ENCODE assay signal across 22 cellular contexts in the genomic region with DNA sequence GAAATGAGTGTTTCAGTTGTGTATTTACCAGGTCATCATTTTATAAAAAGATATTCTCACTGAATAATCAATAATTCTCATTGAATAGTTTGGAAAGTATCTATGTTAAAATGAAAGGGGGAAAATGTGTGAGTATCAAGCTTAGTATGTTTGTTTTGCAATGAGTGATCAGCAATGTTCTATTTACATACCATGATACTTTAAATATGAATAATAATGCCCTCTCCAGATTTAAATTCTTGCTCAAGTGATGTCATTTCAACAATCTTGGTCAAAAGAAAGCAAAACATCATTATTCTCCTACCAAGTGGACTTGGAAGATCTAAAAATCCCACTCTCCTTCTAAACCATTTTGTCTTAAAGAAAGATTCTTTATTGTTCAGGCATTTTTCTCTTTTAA.
"Had no signal": no experiment of that assay in that cellular context is flagged by ENCODE, and none has a peak within 500 bp of the region (broad histone marks: within the 10 kb centered on the region; RNA-seq: fewer than 3 reads in every experiment).

No MANE protein-coding gene starts in this region.

- H3K27me3 Mint-ChIP-seq: activated B cell treated with CpG ODN at 0.5 μM for 24 hours; activated CD4-positive, alpha-beta T cell treated with anti-CD3 and anti-CD28 coated beads for 36 hours; activated naive CD4-positive, alpha-beta T cell treated with anti-CD3 and anti-CD28 coated beads, Interleukin-2, amount 10 ng/mL, durations not matched to agents 7 days and 5 days; dendritic cell treated with granulocyte-macrophage colony-stimulating factor and Interleukin-4, amounts not matched to agents 40 ng/mL and 50 ng/mL, for 4 days; progenitor cell of endocrine pancreas; T-helper 17 cell had no signal

- H3K4me3 ChIP-seq: cardiac muscle cell, heart right ventricle, left ventricle myocardium inferior, spleen, testis, uterus had no signal

- H3K4me1 Mint-ChIP-seq: activated B cell treated with CpG ODN at 0.5 μM for 24 hours; activated CD4-positive, alpha-beta T cell treated with anti-CD3 and anti-CD28 coated beads for 36 hours; activated naive CD4-positive, alpha-beta T cell treated with anti-CD3 and anti-CD28 coated beads, Interleukin-2, amount 10 ng/mL, durations not matched to agents 7 days and 5 days; naive thymus-derived CD8-positive, alpha-beta T cell; T-helper 17 cell had no signal

- H3K4me3 Mint-ChIP-seq: activated B cell treated with CpG ODN at 0.5 μM for 24 hours; activated CD4-positive, alpha-beta T cell treated with anti-CD3 and anti-CD28 coated beads for 36 hours; activated naive CD4-positive, alpha-beta T cell treated with anti-CD3 and anti-CD28 coated beads, Interleukin-2, amount 10 ng/mL, durations not matched to agents 7 days and 5 days; dendritic cell treated with granulocyte-macrophage colony-stimulating factor and Interleukin-4, amounts not matched to agents 40 ng/mL and 50 ng/mL, for 4 days; mesothelial cell of epicardium; naive thymus-derived CD8-positive, alpha-beta T cell; T-helper 17 cell had no signal

- ATAC-seq: activated CD4-positive, alpha-beta T cell treated with anti-CD3 and anti-CD28 coated beads for 36 hours; heart right ventricle; naive thymus-derived CD8-positive, alpha-beta T cell; T-helper 17 cell had no signal

- H3K36me3 ChIP-seq: cardiac muscle cell, heart right ventricle, left ventricle myocardium inferior, spleen, uterus had no signal

- H3K27me3 ChIP-seq: cardiac muscle cell, heart right ventricle, spleen, testis, uterus had no signal

- H3K4me1 ChIP-seq: heart right ventricle, left ventricle myocardium inferior, spleen, testis, uterus had no signal

- H3K27ac ChIP-seq: cardiac muscle cell, heart right ventricle, left ventricle myocardium inferior, spleen, testis, uterus had no signal

- H3K36me3 Mint-ChIP-seq: activated naive CD4-positive, alpha-beta T cell treated with anti-CD3 and anti-CD28 coated beads, Interleukin-2, amount 10 ng/mL, durations not matched to agents 7 days and 5 days; mesothelial cell of epicardium; naive thymus-derived CD8-positive, alpha-beta T cell had no signal

- H3K27ac Mint-ChIP-seq: activated B cell treated with CpG ODN at 0.5 μM for 24 hours; activated CD4-positive, alpha-beta T cell treated with anti-CD3 and anti-CD28 coated beads for 36 hours; activated naive CD4-positive, alpha-beta T cell treated with anti-CD3 and anti-CD28 coated beads, Interleukin-2, amount 10 ng/mL, durations not matched to agents 7 days and 5 days; dendritic cell treated with granulocyte-macrophage colony-stimulating factor and Interleukin-4, amounts not matched to agents 40 ng/mL and 50 ng/mL, for 4 days; mesothelial cell of epicardium; naive thymus-derived CD8-positive, alpha-beta T cell; progenitor cell of endocrine pancreas; T-helper 17 cell had no signal

- DNase-seq: activated B cell treated with CpG ODN at 0.5 μM for 24 hours; activated CD4-positive, alpha-beta T cell treated with anti-CD3 and anti-CD28 coated beads for 36 hours; activated CD4-positive, alpha-beta T cell treated with anti-CD3 and anti-CD28 coated beads, Interleukin-2, amount 50 U/mL, for 48 hours; activated CD8-positive, alpha-beta memory T cell treated with anti-CD3 and anti-CD28 coated beads, Interleukin-2, amount 50 U/mL, for 48 hours; activated effector memory CD4-positive, alpha-beta T cell treated with anti-CD3 and anti-CD28 coated beads, Interleukin-2, amount 50 U/mL, for 16 hours; activated naive CD4-positive, alpha-beta T cell treated with anti-CD3 and anti-CD28 coated beads, Interleukin-2, amount 10 ng/mL, durations not matched to agents 7 days and 5 days; effector CD4-positive, alpha-beta T cell; heart right ventricle; kidney glomerular epithelial cell; left ventricle myocardium inferior; naive thymus-derived CD8-positive, alpha-beta T cell; retina; spleen; stimulated activated CD4-positive, alpha-beta T cell treated with anti-CD3 and anti-CD28 coated beads, Interleukin-4, amount 100 ng/mL, for 1 hour; stimulated activated naive CD4-positive, alpha-beta T cell; T-helper 17 cell; testis; uterus had no signal

- H3K9me3 Mint-ChIP-seq: activated B cell treated with CpG ODN at 0.5 μM for 24 hours; activated naive CD4-positive, alpha-beta T cell treated with anti-CD3 and anti-CD28 coated beads, Interleukin-2, amount 10 ng/mL, durations not matched to agents 7 days and 5 days; dendritic cell treated with granulocyte-macrophage colony-stimulating factor and Interleukin-4, amounts not matched to agents 40 ng/mL and 50 ng/mL, for 4 days; mesothelial cell of epicardium; naive thymus-derived CD8-positive, alpha-beta T cell had no signal

- H3K9me3 ChIP-seq: heart right ventricle, left ventricle myocardium inferior, spleen, testis, uterus had no signal
